8 cellular contexts compared by ENCODE assay signal in genomic region chr2:85741811-85742507, GRCh38. TPM values are rescaled to one million over a fixed set of nuclear protein-coding genes. Genes with fewer than 3 reads are reported as not detected.
A peak's percentile ranks its signal among the peaks of the same experiment; 100 is the strongest.
DNase-seq lines count a peak whose midpoint lies in the region; ATAC-seq and TF ChIP-seq lines count a peak whose summit lies in the region.

No MANE protein-coding gene starts in this region.

- no peaks in the 10 kb centered on the region for H3K27me3 ChIP-seq in upper lobe of right lung

- peak overlapping the region; percentile 24 for H3K27ac Mint-ChIP-seq in dendritic cell treated with granulocyte-macrophage colony-stimulating factor and Interleukin-4, amounts not matched to agents 40 ng/mL and 50 ng/mL, for 4 days

- peak; percentile 83 for ATAC-seq in upper lobe of right lung
- no peak for ATAC-seq in stimulated activated naive CD8-positive, alpha-beta T cell treated with anti-CD3 and anti-CD28 coated beads, Interleukin-15, Interleukin-2, amounts not matched to agents 100 U/mL and 50 U/mL, for 24 hours

- DNase-seq in AG10803 (ENCODE audit: low read depth): peak; percentile 97
- DNase-seq in NCI-H2171 treated with DMSO at 0.1 percent for 48 hours (lab: John Stamatoyannopoulos, UW): peak; percentile 93
- peak; percentile 89 for DNase-seq in medulla oblongata (ENCODE audit: extremely low spot score)
- peak; percentile 89 for DNase-seq in upper lobe of right lung
- no peak for DNase-seq in iPS-NIHi7 (ENCODE audit: extremely low spot score)
- no peak for DNase-seq in CD1c-positive myeloid dendritic cell (ENCODE audit: extremely low spot score)
- no peak for DNase-seq in stimulated activated naive CD8-positive, alpha-beta T cell treated with anti-CD3 and anti-CD28 coated beads, Interleukin-15, Interleukin-2, amounts not matched to agents 100 U/mL and 50 U/mL, for 24 hours

- H3K36me3 Mint-ChIP-seq in dendritic cell treated with granulocyte-macrophage colony-stimulating factor and Interleukin-4, amounts not matched to agents 40 ng/mL and 50 ng/mL, for 4 days (ENCODE audit: low read depth): no peaks in the 10 kb centered on the region

- 0 out of 2 replicates have a peak, but pooled peaks have one; percentile 6 for TF ChIP-seq CTCF in AG10803 (conservative IDR thresholded peaks at IDR 0.05; ENCODE audit: low read length)
- no peak for TF ChIP-seq CTCF in upper lobe of right lung (IDR thresholded peaks at IDR 0.05)

- H3K4me3 ChIP-seq in AG10803 (ENCODE audit: low read length): peak overlapping the region; percentile 29
- peak overlapping the region; percentile 9 for H3K4me3 ChIP-seq in upper lobe of right lung

- peaks cover 78% of the 10 kb centered on the region for H3K27me3 Mint-ChIP-seq in dendritic cell treated with granulocyte-macrophage colony-stimulating factor and Interleukin-4, amounts not matched to agents 40 ng/mL and 50 ng/mL, for 4 days

- peaks cover 64% of the 10 kb centered on the region for H3K4me1 ChIP-seq in upper lobe of right lung

- no peak overlapping the region for H3K4me3 Mint-ChIP-seq in dendritic cell treated with granulocyte-macrophage colony-stimulating factor and Interleukin-4, amounts not matched to agents 40 ng/mL and 50 ng/mL, for 4 days

- no peaks in the 10 kb centered on the region for H3K9me3 Mint-ChIP-seq in dendritic cell treated with granulocyte-macrophage colony-stimulating factor and Interleukin-4, amounts not matched to agents 40 ng/mL and 50 ng/mL, for 4 days

- intact Hi-C loops in dendritic cell treated with granulocyte-macrophage colony-stimulating factor and Interleukin-4, amounts not matched to agents 40 ng/mL and 50 ng/mL, for 4 days (cut with micrococcal nuclease): no loop called here
- intact Hi-C loops in upper lobe of right lung (cut with DNase I): no loop called here

- H3K27ac ChIP-seq in upper lobe of right lung: peak overlapping the region; percentile 92

- no peaks in the 10 kb centered on the region for H3K36me3 ChIP-seq in upper lobe of right lung

- no peaks in the 10 kb centered on the region for H3K9me3 ChIP-seq in upper lobe of right lung

- H3K4me1 Mint-ChIP-seq in dendritic cell treated with granulocyte-macrophage colony-stimulating factor and Interleukin-4, amounts not matched to agents 40 ng/mL and 50 ng/mL, for 4 days (ENCODE audit: low read depth): peaks cover 46% of the 10 kb centered on the region

RNA-seq across cellular contexts. Expression of gene ATOH8, which starts 11.8 kb away (rescaled TPM):
- total RNA-seq in upper lobe of right lung: 93.6 TPM

RNA-seq across cellular contexts. Expression of gene GNLY, which starts 47.8 kb away (rescaled TPM):
- total RNA-seq in upper lobe of right lung: 18.5 TPM

Comparison
In these comparisons a context has a peak if more than half of its experiments do, and no peak if none do; other contexts are left out.
1. DNase-seq: peak in AG10803 (single experiment), NCI-H2171 treated with DMSO at 0.1 percent for 48 hours (single experiment), medulla oblongata (single experiment) and upper lobe of right lung (single experiment); none in iPS-NIHi7 (single experiment), CD1c-positive myeloid dendritic cell (single experiment) and stimulated activated naive CD8-positive, alpha-beta T cell treated with anti-CD3 and anti-CD28 coated beads, Interleukin-15, Interleukin-2, amounts not matched to agents 100 U/mL and 50 U/mL, for 24 hours (single experiment).